ENCODE assay signal across 18 cellular contexts in genomic region chr2:30301551-30301950, GRCh38.
A peak's percentile ranks its signal among the peaks of the same experiment; 100 is the strongest.
DNase-seq lines count a peak whose midpoint lies in the region; ATAC-seq and TF ChIP-seq lines count a peak whose summit lies in the region.
"Had no signal": no experiment of that assay in that cellular context is flagged by ENCODE, and none has a peak within 500 bp of the region (broad histone marks: within the 10 kb centered on the region; RNA-seq: fewer than 3 reads in every experiment).

No MANE protein-coding gene starts in this region.

- peaks cover 24% of the 10 kb centered on the region for H3K4me1 ChIP-seq in cardiac muscle cell (ENCODE audit: low read depth)
- no peaks in the 10 kb centered on the region for H3K4me1 ChIP-seq in duodenal mucosa (ENCODE audit: control insufficient read depth in 1 of 2, insufficient read depth in 2 of 2, low read length in 2 of 2)
- peaks cover 17% of the 10 kb centered on the region for H3K4me1 ChIP-seq in lower lobe of right lung
- peaks cover 9% of the 10 kb centered on the region for H3K4me1 ChIP-seq in upper lobe of right lung
- peaks cover 0 to 44% (median 0%) of the 10 kb centered on the region in 6 donors for H3K4me1 ChIP-seq in spleen

- H3K9me3 ChIP-seq in cardiac muscle cell (ENCODE audit: low read depth) (no peaks in the 10 kb centered on the region), duodenal mucosa (ENCODE audit: control insufficient read depth in 1 of 2, low read length in 2 of 2) (no peaks in the 10 kb centered on the region), lower lobe of right lung (no peaks in the 10 kb centered on the region), upper lobe of right lung (no peaks in the 10 kb centered on the region), spleen (no peaks in the 10 kb centered on the region)
- H3K9me3 ChIP-seq: esophagus squamous epithelium had no signal

- H3K4me3 ChIP-seq in cardiac muscle cell (no peak overlapping the region), duodenal mucosa (ENCODE audit: low read depth in 1 of 2, low read length in 2 of 2) (no peak overlapping the region), lower lobe of right lung (no peak overlapping the region), upper lobe of right lung (no peak overlapping the region), spleen (no peak overlapping the region)
- H3K4me3 ChIP-seq: coronary artery, esophagus squamous epithelium had no signal

- WGBS in spleen, 5 donors, result 93 to 98% (median 97%) methylated on average over 7 of the region's 7 CpGs

- no peak for TF ChIP-seq POLR2A in spleen (IDR thresholded peaks at IDR 0.05)

- TF ChIP-seq CTCF in cardiac muscle cell (IDR thresholded peaks at IDR 0.05; ENCODE audit: low read depth, low read length) (no peak), lower lobe of right lung (IDR thresholded peaks at IDR 0.05) (no peak), upper lobe of right lung (IDR thresholded peaks at IDR 0.05) (no peak), spleen (IDR thresholded peaks at IDR 0.05 in 8 of 11, conservative IDR thresholded peaks at IDR 0.05 in 3 of 11) (no peak)

- H3K27ac ChIP-seq in cardiac muscle cell (peak overlapping the region; percentile 93), duodenal mucosa (ENCODE audit: low read depth, low read length) (peak overlapping the region; percentile 28), lower lobe of right lung (peak overlapping the region; percentile 70), upper lobe of right lung (peak overlapping the region; percentile 74), spleen (peak overlapping the region in 3 of 8 donors; percentile 36 to 39 (median 37))
- H3K27ac ChIP-seq: coronary artery had no signal

- H3K27me3 ChIP-seq in cardiac muscle cell, result no peaks in the 10 kb centered on the region
- no peaks in the 10 kb centered on the region for H3K27me3 ChIP-seq in duodenal mucosa (ENCODE audit: control insufficient read depth in 1 of 2, insufficient read depth in 2 of 2, low read length in 2 of 2)
- no peaks in the 10 kb centered on the region for H3K27me3 ChIP-seq in lower lobe of right lung (ENCODE audit: low read depth)
- H3K27me3 ChIP-seq in upper lobe of right lung, result no peaks in the 10 kb centered on the region
- no peaks in the 10 kb centered on the region for H3K27me3 ChIP-seq in spleen (replicated peaks in 1 of 7)
- H3K27me3 ChIP-seq: esophagus squamous epithelium had no signal

- H3K9ac ChIP-seq in duodenal mucosa (ENCODE audit: low read depth in 1 of 2, low read length in 2 of 2), result no peak overlapping the region

- ATAC-seq in Right ventricle myocardium superior (ENCODE audit: poor library complexity), result no peak
- peak in 1 of 2 donors; percentile 21 for ATAC-seq in lower lobe of right lung
- no peak for ATAC-seq in upper lobe of right lung
- ATAC-seq in GM21825 (IDR thresholded peaks at IDR 0.05; ENCODE audit: unreplicated experiment), result no peak
- ATAC-seq: naive thymus-derived CD8-positive, alpha-beta T cell; stimulated activated effector memory CD8-positive, alpha-beta T cell treated with anti-CD3 and anti-CD28 coated beads, Interleukin-12 subunit alpha, Interleukin-12 subunit beta, amount 100 ng/mL, for 72 hours had no signal

- DNase-seq in cardiac muscle cell (ENCODE audit: low read depth in 1 of 2, low spot score in 1 of 2) (no peak), Right ventricle myocardium superior (no peak), lower lobe of right lung (no peak), upper lobe of right lung (no peak), spleen (no peak)
- DNase-seq in activated CD4-positive, CD25-positive, alpha-beta regulatory T cell treated with anti-CD3 and anti-CD28 coated beads, Interleukin-2, amount 50 U/mL, for 72 hours, result no peak
- DNase-seq: activated T-cell treated with anti-CD3 and anti-CD28 coated beads, Interleukin-2, amount 50 U/mL, for 48 hours; esophagus squamous epithelium; immature natural killer cell; Kasumi-1; naive thymus-derived CD8-positive, alpha-beta T cell; NCI-H510A treated with DMSO at 0.1 percent for 48 hours; right cardiac atrium; stimulated activated CD4-positive, alpha-beta T cell treated with anti-CD3 and anti-CD28 coated beads, Interleukin-4, amount 100 ng/mL, for 4 hours had no signal

- no peaks in the 10 kb centered on the region for H3K36me3 ChIP-seq in cardiac muscle cell
- no peaks in the 10 kb centered on the region for H3K36me3 ChIP-seq in duodenal mucosa (ENCODE audit: control insufficient read depth in 1 of 2, insufficient read depth in 2 of 2, low read length in 2 of 2)
- no peaks in the 10 kb centered on the region for H3K36me3 ChIP-seq in lower lobe of right lung
- no peaks in the 10 kb centered on the region for H3K36me3 ChIP-seq in upper lobe of right lung
- H3K36me3 ChIP-seq in spleen, result no peaks in the 10 kb centered on the region
- H3K36me3 ChIP-seq: esophagus squamous epithelium had no signal

- intact Hi-C loops in Right ventricle myocardium superior (cut with DNase I) (no loop called here), lower lobe of right lung (cut with DNase I) (no loop called here), upper lobe of right lung (cut with DNase I) (no loop called here), spleen (cut with DNase I; ENCODE audit: low total_unique reads) (no loop called here)
